Comparison of ENCODE assay signal across 8 cellular contexts in the genomic region with DNA sequence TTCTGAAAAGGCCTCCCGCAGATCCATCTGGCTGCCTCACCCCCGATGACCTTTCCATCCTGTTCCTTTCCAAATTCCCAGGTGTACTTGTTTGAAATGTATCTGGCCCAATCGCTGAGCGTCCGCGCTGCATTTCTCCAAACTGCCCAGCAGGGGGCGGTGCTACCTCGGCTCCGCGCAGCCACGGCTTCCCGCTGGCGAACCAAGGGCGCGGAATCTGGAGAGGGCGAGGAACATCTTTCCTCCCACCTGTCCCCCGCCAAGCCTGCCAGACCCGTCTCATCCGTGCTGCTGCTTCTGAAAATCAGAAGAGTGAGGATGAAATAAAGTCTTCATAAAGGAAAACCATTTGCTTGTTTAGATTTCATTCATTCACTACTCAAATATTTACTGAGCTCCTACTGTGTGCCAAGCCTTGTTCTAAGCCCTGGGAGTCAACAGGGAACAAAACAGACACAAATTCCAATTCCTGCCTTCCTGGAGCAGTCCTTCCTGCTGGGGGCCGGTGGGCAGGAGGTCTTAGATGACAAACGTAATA. TPM values are rescaled to one million over a fixed set of nuclear protein-coding genes. Genes with fewer than 3 reads are reported as not detected.
DNase-seq lines count a peak whose midpoint lies in the region; ATAC-seq and TF ChIP-seq lines count a peak whose summit lies in the region.

No MANE protein-coding gene starts in this region.

- H3K9me3 Mint-ChIP-seq in naive B cell: peaks cover 0 to 2% (median 0%) of the 10 kb centered on the region in 7 donors

- peaks cover 16 to 53% (median 30%) of the 10 kb centered on the region in 3 donors for H3K27me3 Mint-ChIP-seq in naive B cell

- peak overlapping the region in 3 of 8 donors; percentile 8 to 56 (median 52) for H3K4me3 Mint-ChIP-seq in naive B cell

- no peaks in the 10 kb centered on the region for H3K36me3 Mint-ChIP-seq in naive B cell

- TF ChIP-seq POLR2A in erythroblast (IDR thresholded peaks at IDR 0.05; ENCODE audit: low read length): no peak

- ATAC-seq in naive B cell (ENCODE audit: low read depth in 2 of 2) (peak; percentile 27 to 63), GM21390 (IDR thresholded peaks at IDR 0.05; ENCODE audit: unreplicated experiment) (no peak)
- ATAC-seq in stimulated activated naive CD8-positive, alpha-beta T cell treated with anti-CD3 and anti-CD28 coated beads, Interleukin-15, Interleukin-2, amounts not matched to agents 100 U/mL and 50 U/mL, for 24 hours: peak; percentile 65

- H3K27ac Mint-ChIP-seq in naive B cell: peak overlapping the region in 1 of 6 donors; percentile 56

- DNase-seq in ACHN (peak; percentile 57), GM19240 (ENCODE audit: insufficient read length, low spot score) (peak; percentile 54), NCI-H748 (lab: John Stamatoyannopoulos, UW; ENCODE audit: unreplicated experiment) (peak; percentile 80), erythroblast (lab: John Stamatoyannopoulos, UW) (peak; percentile 34 to 68), naive B cell (peak; percentile 40)
- peak; percentile 1 for DNase-seq in activated CD8-positive, alpha-beta memory T cell treated with anti-CD3 and anti-CD28 coated beads, Interleukin-2, amount 50 U/mL, for 24 hours (ENCODE audit: extremely low read depth)
- DNase-seq in stimulated activated naive CD8-positive, alpha-beta T cell treated with anti-CD3 and anti-CD28 coated beads, Interleukin-15, Interleukin-2, amounts not matched to agents 100 U/mL and 50 U/mL, for 24 hours: peak; percentile 69

- H3K4me1 Mint-ChIP-seq in naive B cell: peaks cover 6 to 12% (median 6%) of the 10 kb centered on the region in 3 donors

- in situ Hi-C loops in ACHN (cut with HindIII; ENCODE audit: low pct_ligation_motif_present, low pct_unique_long_range_greater_than_20kb, low sequenced_read_pairs): no loop called here

RNA-seq across cellular contexts. Expression of a gene that starts 16.8 kb away (rescaled TPM):
- polyA plus RNA-seq in naive B cell (ENCODE audit: low read depth in 6 of 6): 1 to 10 TPM in 1 of 6 donors, under 1 TPM in 1, not detected in 4; 0.84 to 1.9 TPM

Comparison
In these comparisons a context has a peak if more than half of its experiments do, and no peak if none do; other contexts are left out.
1. DNase-seq: peak in every context shown above with its lines; median percentile 80 in NCI-H748; 69 in stimulated activated naive CD8-positive, alpha-beta T cell treated with anti-CD3 and anti-CD28 coated beads, Interleukin-15, Interleukin-2, amounts not matched to agents 100 U/mL and 50 U/mL, for 24 hours; 57 in ACHN; 54 in GM19240; 51 in erythroblast; 40 in naive B cell; 1 in activated CD8-positive, alpha-beta memory T cell treated with anti-CD3 and anti-CD28 coated beads, Interleukin-2, amount 50 U/mL, for 24 hours.